In the genomic region with DNA sequence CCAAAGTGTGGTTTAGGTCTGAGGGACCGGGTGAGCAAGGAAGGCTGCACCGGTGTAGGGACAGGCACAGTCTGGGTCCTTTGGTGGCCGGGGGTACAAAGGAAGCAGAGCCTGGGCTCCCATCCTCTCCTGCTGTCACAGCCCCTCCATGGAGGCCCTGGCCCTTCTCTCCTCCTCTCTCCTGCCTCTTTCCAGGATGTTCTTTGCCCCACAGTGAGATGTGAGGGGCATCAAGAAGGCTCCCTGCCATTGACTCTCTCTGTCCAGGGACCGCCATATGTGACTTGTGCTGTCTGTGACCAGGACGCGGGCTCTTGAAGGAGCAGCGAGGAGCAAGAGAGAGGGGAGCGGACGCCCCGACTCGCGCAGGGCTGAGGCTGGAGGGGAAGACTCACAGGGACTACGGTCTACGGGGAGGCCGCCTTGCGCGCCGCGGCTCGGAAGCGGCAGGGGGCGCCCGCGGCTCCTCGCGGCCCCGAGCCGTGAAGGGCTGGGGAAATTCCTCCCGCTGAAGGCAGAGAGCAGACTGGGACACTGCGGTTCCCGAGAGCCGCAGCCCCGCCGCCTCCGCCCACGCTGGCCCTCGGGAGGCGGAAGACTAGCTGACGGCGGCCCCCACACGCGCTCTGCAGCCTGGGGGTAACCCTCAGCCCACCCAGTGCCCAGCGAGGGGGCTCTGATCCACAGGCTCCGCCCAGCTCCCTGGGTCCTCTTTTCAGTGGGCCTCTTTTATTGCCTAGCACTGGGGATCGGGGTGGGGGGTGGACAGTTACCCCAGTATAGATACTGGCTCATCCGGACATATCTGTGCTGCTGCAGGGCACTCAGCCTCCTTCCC, we compare ENCODE assay signal across 8 cellular contexts. TPM values are rescaled to one million over a fixed set of nuclear protein-coding genes. Genes with fewer than 3 reads are reported as not detected.
A peak's percentile ranks its signal among the peaks of the same experiment; 100 is the strongest.
DNase-seq lines count a peak whose midpoint lies in the region; ATAC-seq lines count a peak whose summit lies in the region.

No MANE protein-coding gene starts in this region.

- H3K36me3 Mint-ChIP-seq in activated CD4-positive, alpha-beta memory T cell treated with anti-CD3 and anti-CD28 coated beads for 36 hours = no peaks in the 10 kb centered on the region
- no peaks in the 10 kb centered on the region for H3K36me3 Mint-ChIP-seq in memory B cell

- no peaks in the 10 kb centered on the region for H3K36me3 ChIP-seq in BLaER1

- no peaks in the 10 kb centered on the region for H3K27me3 ChIP-seq in BLaER1

- peak overlapping the region; percentile 89 for H3K4me2 ChIP-seq in BLaER1

- peak; percentile 91 for DNase-seq in GM19238 (ENCODE audit: insufficient read length, low spot score)
- peak; percentile 74 to 95 for DNase-seq in NCI-H526 (lab: John Stamatoyannopoulos, UW)
- peak; percentile 85 for DNase-seq in activated CD4-positive, alpha-beta memory T cell treated with anti-CD3 and anti-CD28 coated beads for 36 hours
- DNase-seq in effector CD8-positive, alpha-beta T cell (lab: John Stamatoyannopoulos, UW) = peak; percentile 70
- DNase-seq in memory B cell (ENCODE audit: low spot score in 2 of 2) = peak; percentile 75 to 79
- peak; percentile 48 for DNase-seq in stimulated activated CD8-positive, alpha-beta memory T cell treated with anti-CD3 and anti-CD28 coated beads, Interleukin-12 subunit alpha, Interleukin-12 subunit beta, amount 100 ng/mL, for 24 hours (ENCODE audit: extremely low read depth)

- H3K4me1 Mint-ChIP-seq in activated CD4-positive, alpha-beta memory T cell treated with anti-CD3 and anti-CD28 coated beads for 36 hours (ENCODE audit: low read depth) = peaks cover 11% of the 10 kb centered on the region
- H3K4me1 Mint-ChIP-seq in memory B cell = peaks cover 6% of the 10 kb centered on the region

- CTCF ChIA-PET in activated CD4-positive, alpha-beta memory T cell treated with anti-CD3 and anti-CD28 coated beads for 36 hours (lab: Charles Lee) = interaction anchor here (0.6 to 6.2 kb wide), 11 partner anchors 9 to 405 kb away, joined by 3 to 90 read pairs (median 4); no protein-coding TSS in a partner anchor

- H4K20me1 ChIP-seq in BLaER1 = no peaks in the 10 kb centered on the region

- peak overlapping the region; percentile 40 for H3K4me3 Mint-ChIP-seq in activated CD4-positive, alpha-beta memory T cell treated with anti-CD3 and anti-CD28 coated beads for 36 hours
- peak overlapping the region; percentile 63 for H3K4me3 Mint-ChIP-seq in memory B cell

- POLR2A ChIA-PET in activated CD4-positive, alpha-beta memory T cell treated with anti-CD3 and anti-CD28 coated beads for 36 hours (lab: Charles Lee) = no interaction called here

- H3K9me3 ChIP-seq in BLaER1 = no peaks in the 10 kb centered on the region

- H3K4me1 ChIP-seq in BLaER1 = 0 out of 2 replicates have a peak, but pooled peaks cover 5% of the 10 kb centered on the region

- H3K27ac Mint-ChIP-seq in activated CD4-positive, alpha-beta memory T cell treated with anti-CD3 and anti-CD28 coated beads for 36 hours = no peak overlapping the region
- no peak overlapping the region for H3K27ac Mint-ChIP-seq in memory B cell

- H3K9me3 Mint-ChIP-seq in activated CD4-positive, alpha-beta memory T cell treated with anti-CD3 and anti-CD28 coated beads for 36 hours = no peaks in the 10 kb centered on the region
- no peaks in the 10 kb centered on the region for H3K9me3 Mint-ChIP-seq in memory B cell

- peak overlapping the region; percentile 78 for H3K27ac ChIP-seq in BLaER1

- intact Hi-C loops in activated CD4-positive, alpha-beta memory T cell treated with anti-CD3 and anti-CD28 coated beads for 36 hours (cut with micrococcal nuclease) = loop anchor here (2.0 to 5.0 kb wide), 3 partner anchors 17 to 335 kb away; no protein-coding TSS in a partner anchor

- peak overlapping the region; percentile 75 for H3K9ac ChIP-seq in BLaER1

- peak overlapping the region; percentile 65 for H3K4me3 ChIP-seq in BLaER1

- H3K27me3 Mint-ChIP-seq in activated CD4-positive, alpha-beta memory T cell treated with anti-CD3 and anti-CD28 coated beads for 36 hours = peaks cover 1% of the 10 kb centered on the region
- peaks cover 12% of the 10 kb centered on the region for H3K27me3 Mint-ChIP-seq in memory B cell

- ATAC-seq in HG03432 (IDR thresholded peaks at IDR 0.05; ENCODE audit: unreplicated experiment) = peak; percentile 99
- ATAC-seq in memory B cell (ENCODE audit: low read depth) = peak; percentile 99

RNA-seq across cellular contexts. Expression of a gene that starts 40.8 kb away (rescaled TPM):
- total RNA-seq in activated CD4-positive, alpha-beta memory T cell treated with anti-CD3 and anti-CD28 coated beads for 36 hours = not detected

Comparison
In these comparisons a context has a peak if more than half of its experiments do, and no peak if none do; other contexts are left out.
1. Peak in every context shown above with its lines: DNase-seq, ATAC-seq, H3K4me3 ChIP-seq and H3K27ac ChIP-seq.